1 cellular context compared by ENCODE assay signal in the genomic region with DNA sequence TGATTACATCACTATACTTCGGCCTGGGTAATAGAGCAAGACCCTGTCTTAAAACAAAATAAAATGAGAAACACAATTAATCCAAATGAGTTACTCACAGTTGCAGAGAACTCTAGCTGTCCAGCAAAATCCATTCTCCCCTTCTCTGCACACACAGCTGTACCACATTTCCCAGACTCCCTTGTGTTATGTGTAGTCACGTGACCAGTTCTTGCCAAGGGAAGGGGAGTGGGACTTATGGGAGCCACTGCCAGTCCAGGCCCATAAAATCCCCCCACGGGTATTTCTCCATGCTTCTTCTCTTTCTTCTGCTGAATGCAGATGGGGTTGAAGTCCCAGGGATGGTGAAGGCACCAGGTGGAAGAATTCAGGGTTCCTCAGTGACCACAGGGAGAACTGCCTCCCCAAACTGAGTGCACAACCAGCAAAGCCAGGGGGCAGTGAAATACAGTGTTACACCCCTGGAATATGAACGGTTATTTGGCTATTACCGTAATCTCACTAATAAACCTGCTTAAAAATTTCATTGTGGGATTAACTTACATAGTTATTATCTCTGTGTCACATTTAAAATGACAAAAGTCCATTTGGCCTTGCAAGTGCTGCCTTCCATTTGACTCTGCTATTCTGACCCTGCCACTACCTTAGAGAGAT.
TF ChIP-seq lines count a peak whose summit lies in the region.

No MANE protein-coding gene starts in this region.

TF ChIP-seq in K562, 482 proteins besides CTCF, POLR2A, EP300 and RAD21 (continued from another document):
- TF ChIP-seq, protein P1, sequence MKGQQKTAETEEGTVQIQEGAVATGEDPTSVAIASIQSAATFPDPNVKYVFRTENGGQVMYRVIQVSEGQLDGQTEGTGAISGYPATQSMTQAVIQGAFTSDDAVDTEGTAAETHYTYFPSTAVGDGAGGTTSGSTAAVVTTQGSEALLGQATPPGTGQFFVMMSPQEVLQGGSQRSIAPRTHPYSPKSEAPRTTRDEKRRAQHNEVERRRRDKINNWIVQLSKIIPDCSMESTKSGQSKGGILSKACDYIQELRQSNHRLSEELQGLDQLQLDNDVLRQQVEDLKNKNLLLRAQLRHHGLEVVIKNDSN (CRISPR knock-in tag; IDR thresholded peaks at IDR 0.05): no peak
- TF ChIP-seq, protein P2, sequence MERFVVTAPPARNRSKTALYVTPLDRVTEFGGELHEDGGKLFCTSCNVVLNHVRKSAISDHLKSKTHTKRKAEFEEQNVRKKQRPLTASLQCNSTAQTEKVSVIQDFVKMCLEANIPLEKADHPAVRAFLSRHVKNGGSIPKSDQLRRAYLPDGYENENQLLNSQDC (CRISPR knock-in tag; IDR thresholded peaks at IDR 0.05): no peak
